9 cellular contexts compared by ENCODE assay signal in the genomic region with DNA sequence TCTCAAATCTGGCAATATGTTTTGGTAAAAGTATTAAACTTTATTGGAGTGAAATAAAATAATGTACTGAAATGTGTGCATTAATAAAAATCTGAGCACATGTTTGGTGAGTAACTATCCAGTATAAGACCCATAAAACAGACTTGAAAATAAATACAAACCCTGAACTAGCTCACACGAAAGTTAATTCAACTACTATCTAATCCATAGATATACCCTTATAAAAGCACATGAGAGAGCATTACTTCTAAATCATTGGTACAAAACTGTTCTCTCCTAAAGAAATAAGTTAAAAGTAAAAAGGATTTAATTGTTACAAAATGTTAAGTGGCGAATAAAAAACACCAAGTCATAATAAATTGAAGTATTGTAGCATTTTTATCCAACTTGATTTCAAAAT.
A peak's percentile ranks its signal among the peaks of the same experiment; 100 is the strongest.
DNase-seq lines count a peak whose midpoint lies in the region; ATAC-seq, FAIRE-seq and TF ChIP-seq lines count a peak whose summit lies in the region.
"Had no signal": no experiment of that assay in that cellular context is flagged by ENCODE, and none has a peak within 500 bp of the region (broad histone marks: within the 10 kb centered on the region; RNA-seq: fewer than 3 reads in every experiment).

No MANE protein-coding gene starts in this region.

- H3K27me3 ChIP-seq in CD8-positive, alpha-beta memory T cell (ENCODE audit: insufficient read depth, low read length, poor library complexity, severe bottlenecking), result no peaks in the 10 kb centered on the region
- H3K27me3 ChIP-seq in endothelial cell of umbilical vein (ENCODE audit: control insufficient read depth in 2 of 2, insufficient read depth in 2 of 2, low read length in 2 of 2), result no peaks in the 10 kb centered on the region
- H3K27me3 ChIP-seq in gastrocnemius medialis, result no peaks in the 10 kb centered on the region
- no peaks in the 10 kb centered on the region for H3K27me3 ChIP-seq in ovary

- POLR2A ChIA-PET in CD8-positive, alpha-beta memory T cell (lab: Charles Lee), result interaction anchor here (1.1 kb wide), 1 partner anchor 18 kb away, joined by 3 read pairs; no protein-coding TSS in a partner anchor
- POLR2A ChIA-PET in endothelial cell of umbilical vein (lab: Charles Lee), result no interaction called here

- no peak for FAIRE-seq in endothelial cell of umbilical vein (lab: Jason Lieb, UNC)

- 84 to 98% (median 90%) methylated on average over 2 of the region's 2 CpGs for WGBS in ovary, 3 donors

- no peak overlapping the region for H2AFZ ChIP-seq in endothelial cell of umbilical vein (ENCODE audit: low read depth, low read length)

- DNase-seq in CD8-positive, alpha-beta memory T cell, result no peak
- peak; percentile 74 for DNase-seq in OCI-M1 (lab: John Stamatoyannopoulos, UW)
- no peak for DNase-seq in endothelial cell of umbilical vein (ENCODE audit: low read depth, low spot score)
- DNase-seq in gastrocnemius medialis, result no peak
- DNase-seq in activated naive CD8-positive, alpha-beta T cell treated with anti-CD3 and anti-CD28 coated beads, Interleukin-2, amount 50 U/mL, for 24 hours, result no peak
- no peak for DNase-seq in activated CD8-positive, alpha-beta memory T cell treated with anti-CD3 and anti-CD28 coated beads, Interleukin-2, amount 50 U/mL, for 4 hours
- no peak for DNase-seq in AG20443 (ENCODE audit: low spot score)
- no peak for DNase-seq in ovary

- no peaks in the 10 kb centered on the region for H3K9me3 Mint-ChIP-seq in CD8-positive, alpha-beta memory T cell
- no peaks in the 10 kb centered on the region for H3K9me3 Mint-ChIP-seq in activated naive CD8-positive, alpha-beta T cell treated with anti-CD3 and anti-CD28 coated beads, Interleukin-2, amount 50 U/mL, for 24 hours
- H3K9me3 Mint-ChIP-seq: naive B cell had no signal

- BruUV-seq in endothelial cell of umbilical vein (replicated peaks; lab: Mats Ljungman, UMichigan), result TSS peak; percentile 1

- dilution Hi-C loops in endothelial cell of umbilical vein (cut with MboI; ENCODE audit: extremely low pct_ligation_motif_present, low sequenced_read_pairs), result no loop called here

- H3K4me2 ChIP-seq in endothelial cell of umbilical vein (ENCODE audit: insufficient read depth, low read length), result peak overlapping the region; percentile 95

- H3K79me2 ChIP-seq in endothelial cell of umbilical vein (ENCODE audit: control insufficient read depth, insufficient read depth, low read length), result peaks cover 75% of the 10 kb centered on the region

- H3K9ac ChIP-seq in endothelial cell of umbilical vein (replicated peaks; ENCODE audit: extremely low read depth, insufficient read depth, low read length), result peak overlapping the region; percentile 99

- no peak overlapping the region for H3K27ac Mint-ChIP-seq in CD8-positive, alpha-beta memory T cell
- no peak overlapping the region for H3K27ac Mint-ChIP-seq in activated naive CD8-positive, alpha-beta T cell treated with anti-CD3 and anti-CD28 coated beads, Interleukin-2, amount 50 U/mL, for 24 hours

- no peaks in the 10 kb centered on the region for H3K9me3 ChIP-seq in CD8-positive, alpha-beta memory T cell (ENCODE audit: low read length)
- H3K9me3 ChIP-seq in endothelial cell of umbilical vein (replicated peaks; ENCODE audit: control insufficient read depth, insufficient read depth, low read length) (no peaks in the 10 kb centered on the region), gastrocnemius medialis (no peaks in the 10 kb centered on the region), ovary (no peaks in the 10 kb centered on the region)

- no peak for TF ChIP-seq EP300 in ovary (IDR thresholded peaks at IDR 0.05)

- no peak for TF ChIP-seq CTCF in endothelial cell of umbilical vein (IDR thresholded peaks at IDR 0.05; ENCODE audit: extremely low read depth in 1 of 2, insufficient read depth in 1 of 2, low read depth in 1 of 2, low read length in 2 of 2)
- TF ChIP-seq CTCF in gastrocnemius medialis (IDR thresholded peaks at IDR 0.05 in 4 of 5, conservative IDR thresholded peaks at IDR 0.05 in 1 of 5), result no peak
- TF ChIP-seq CTCF in ovary (IDR thresholded peaks at IDR 0.05), result no peak

- H3K36me3 Mint-ChIP-seq in CD8-positive, alpha-beta memory T cell, result no peaks in the 10 kb centered on the region
- peaks cover 5% of the 10 kb centered on the region for H3K36me3 Mint-ChIP-seq in activated naive CD8-positive, alpha-beta T cell treated with anti-CD3 and anti-CD28 coated beads, Interleukin-2, amount 50 U/mL, for 24 hours (ENCODE audit: low read depth)
- H3K36me3 Mint-ChIP-seq: naive B cell had no signal

- CTCF ChIA-PET in CD8-positive, alpha-beta memory T cell (lab: Charles Lee), result no interaction called here
- CTCF ChIA-PET in endothelial cell of umbilical vein (lab: Charles Lee), result interaction anchor here (1.5 to 3.5 kb wide), 4 partner anchors 9 to 530 kb away, joined by 3 to 28 read pairs (median 16); no protein-coding TSS in a partner anchor

- peaks cover 8% of the 10 kb centered on the region for H4K20me1 ChIP-seq in endothelial cell of umbilical vein (replicated peaks; ENCODE audit: control insufficient read depth, extremely low read depth, insufficient read depth, low read length)

- in situ Hi-C loops in gastrocnemius medialis (cut with MboI; ENCODE audit: low sequenced_read_pairs in 4 of 4), result no loop called here

- no peaks in the 10 kb centered on the region for H3K36me3 ChIP-seq in CD8-positive, alpha-beta memory T cell (ENCODE audit: insufficient read depth, low read length)
- H3K36me3 ChIP-seq in endothelial cell of umbilical vein (ENCODE audit: control insufficient read depth in 2 of 2, extremely low read depth in 1 of 2, insufficient read depth in 2 of 2, low read length in 2 of 2) (peaks cover 0 to 3% of the 10 kb centered on the region in 2 experiments), gastrocnemius medialis (no peaks in the 10 kb centered on the region), ovary (no peaks in the 10 kb centered on the region)

- no peak overlapping the region for H3K27ac ChIP-seq in CD8-positive, alpha-beta memory T cell (ENCODE audit: low read depth, low read length)
- H3K27ac ChIP-seq in endothelial cell of umbilical vein (ENCODE audit: insufficient read depth, low read depth, low read length), result peak overlapping the region; percentile 95
- H3K27ac ChIP-seq in gastrocnemius medialis, result peak overlapping the region; percentile 2 to 61 (median 24)
- no peak overlapping the region for H3K27ac ChIP-seq in ovary

- no peaks in the 10 kb centered on the region for H3K9me1 ChIP-seq in endothelial cell of umbilical vein (replicated peaks; ENCODE audit: control insufficient read depth, extremely low read depth, insufficient read depth, low read length)

- ATAC-seq in gastrocnemius medialis, result no peak
- no peak for ATAC-seq in activated naive CD8-positive, alpha-beta T cell treated with anti-CD3 and anti-CD28 coated beads, Interleukin-2, amount 50 U/mL, for 24 hours

- peaks cover 28 to 39% (median 37%) of the 10 kb centered on the region in 3 donors for H3K4me1 Mint-ChIP-seq in CD8-positive, alpha-beta memory T cell
- H3K4me1 Mint-ChIP-seq in activated naive CD8-positive, alpha-beta T cell treated with anti-CD3 and anti-CD28 coated beads, Interleukin-2, amount 50 U/mL, for 24 hours, result peaks cover 43% of the 10 kb centered on the region

- no peak overlapping the region for H3K4me3 Mint-ChIP-seq in CD8-positive, alpha-beta memory T cell
- H3K4me3 Mint-ChIP-seq in activated naive CD8-positive, alpha-beta T cell treated with anti-CD3 and anti-CD28 coated beads, Interleukin-2, amount 50 U/mL, for 24 hours, result no peak overlapping the region

- peak overlapping the region; percentile 65 for H3K4me3 ChIP-seq in CD8-positive, alpha-beta memory T cell (ENCODE audit: low read length)
- H3K4me3 ChIP-seq in endothelial cell of umbilical vein (replicated peaks in 1 of 3; ENCODE audit: insufficient read depth in 1 of 3, low read depth in 1 of 3, low read length in 3 of 3), result peak overlapping the region; percentile 63 to 99 (median 78)
- peak overlapping the region in 3 of 4 donors; percentile 59 to 62 (median 62) for H3K4me3 ChIP-seq in gastrocnemius medialis
- H3K4me3 ChIP-seq in ovary, result no peak overlapping the region

- peaks cover 0 to 2% of the 10 kb centered on the region in 2 donors for H3K27me3 Mint-ChIP-seq in CD8-positive, alpha-beta memory T cell
- no peaks in the 10 kb centered on the region for H3K27me3 Mint-ChIP-seq in activated naive CD8-positive, alpha-beta T cell treated with anti-CD3 and anti-CD28 coated beads, Interleukin-2, amount 50 U/mL, for 24 hours
- H3K27me3 Mint-ChIP-seq: naive B cell had no signal

- peaks cover 38% of the 10 kb centered on the region for H3K4me1 ChIP-seq in CD8-positive, alpha-beta memory T cell (ENCODE audit: insufficient read depth, low read length)
- H3K4me1 ChIP-seq in endothelial cell of umbilical vein (ENCODE audit: control insufficient read depth, extremely low read depth, insufficient read depth, low read length) (peaks cover 47% of the 10 kb centered on the region), gastrocnemius medialis (peaks cover 9 to 22% of the 10 kb centered on the region in 2 donors), ovary (ENCODE audit: insufficient read depth) (peaks cover 1% of the 10 kb centered on the region)

- intact Hi-C loops in endothelial cell of umbilical vein (cut with micrococcal nuclease) (loop anchor here (2.0 to 10.0 kb wide), 5 partner anchors 104 to 780 kb away; partner anchors contain the start of gene NEK7), gastrocnemius medialis (cut with DNase I; ENCODE audit: low total_unique reads) (no loop called here), ovary (cut with DNase I) (no loop called here)

- TF ChIP-seq POLR2A in endothelial cell of umbilical vein (IDR thresholded peaks at IDR 0.05; ENCODE audit: low read depth, low read length) (no peak), gastrocnemius medialis (IDR thresholded peaks at IDR 0.05) (no peak), ovary (IDR thresholded peaks at IDR 0.05) (no peak)

TF ChIP-seq in endothelial cell of umbilical vein, 7 proteins besides CTCF, POLR2A, EP300 and RAD21:
- TF ChIP-seq GATA2 (IDR thresholded peaks at IDR 0.05; ENCODE audit: insufficient read depth, insufficient read length, low read depth, low read length) (no peak), FOS (IDR thresholded peaks at IDR 0.05; ENCODE audit: borderline replicate concordance, insufficient read depth, low read length) (no peak), JUN (IDR thresholded peaks at IDR 0.05; ENCODE audit: borderline replicate concordance, insufficient read depth, insufficient read length, low read depth) (no peak), MYC (IDR thresholded peaks at IDR 0.05; ENCODE audit: low read depth, low read length) (no peak), EZH2 (IDR thresholded peaks at IDR 0.05; ENCODE audit: borderline replicate concordance, low read depth, low read length, severe bottlenecking) (no peak), POLR2AphosphoS5 (IDR thresholded peaks at IDR 0.05; ENCODE audit: insufficient read depth, low read depth, low read length) (no peak)
- TF ChIP-seq, protein P1, sequence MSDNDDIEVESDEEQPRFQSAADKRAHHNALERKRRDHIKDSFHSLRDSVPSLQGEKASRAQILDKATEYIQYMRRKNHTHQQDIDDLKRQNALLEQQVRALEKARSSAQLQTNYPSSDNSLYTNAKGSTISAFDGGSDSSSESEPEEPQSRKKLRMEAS (IDR thresholded peaks at IDR 0.05; ENCODE audit: insufficient read depth, insufficient read length), result no peak

Comparison
In these comparisons a context has a peak if more than half of its experiments do, and no peak if none do; other contexts are left out.
1. H3K27ac ChIP-seq: peak in endothelial cell of umbilical vein (single experiment) and gastrocnemius medialis (4 of 4); none in CD8-positive, alpha-beta memory T cell (single experiment) and ovary (0 of 2).